1 cellular context compared by ENCODE assay signal in the genomic region with DNA sequence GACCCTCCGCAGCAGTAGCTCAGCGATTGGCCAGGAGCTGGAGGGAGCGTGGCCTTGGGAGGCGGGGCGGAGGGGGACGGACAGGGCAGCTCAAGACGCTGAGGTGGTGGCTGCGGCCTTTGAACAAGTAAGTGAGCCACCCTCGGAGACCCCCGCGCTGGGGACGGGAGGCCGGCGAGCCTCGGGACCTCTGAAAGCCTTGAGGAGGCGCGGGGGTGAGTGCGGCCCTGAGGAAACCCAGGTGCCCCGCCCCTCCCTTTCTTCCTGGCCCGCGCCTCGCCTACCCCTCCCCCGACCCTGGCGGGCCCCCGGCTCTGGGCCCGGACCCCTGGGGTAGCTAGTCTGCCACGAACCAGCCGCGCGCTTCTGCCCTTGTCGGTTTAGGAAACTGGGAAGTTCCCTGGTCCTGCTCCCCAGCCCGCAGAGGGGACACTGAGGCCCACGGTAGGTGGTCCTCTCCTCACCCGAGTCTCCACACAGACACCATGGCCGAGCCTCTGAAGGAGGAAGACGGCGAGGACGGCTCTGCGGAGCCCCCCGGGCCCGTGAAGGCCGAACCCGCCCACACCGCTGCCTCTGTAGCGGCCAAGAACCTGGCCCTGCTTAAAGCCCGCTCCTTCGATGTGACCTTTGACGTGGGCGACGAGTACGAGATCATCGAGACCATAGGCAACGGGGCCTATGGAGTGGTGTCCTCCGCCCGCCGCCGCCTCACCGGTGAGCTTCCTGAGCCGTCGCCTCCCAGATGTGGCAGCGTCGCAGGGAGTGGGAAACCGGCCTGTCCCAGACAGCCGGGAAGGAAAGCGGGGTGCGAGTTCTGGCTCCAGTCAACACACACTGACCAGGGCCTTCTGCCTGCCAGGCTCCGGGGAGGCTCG.
TF ChIP-seq lines count a peak whose summit lies in the region.

MAPK7 (plus strand) TSS at position 83 of the 878 bp plus-strand sequence; CDS start at position 486, 403 bp downstream.

TF ChIP-seq in SK-N-SH, 30 proteins besides CTCF, POLR2A, EP300 and RAD21 (continued from another document):
- TF ChIP-seq, protein P1, sequence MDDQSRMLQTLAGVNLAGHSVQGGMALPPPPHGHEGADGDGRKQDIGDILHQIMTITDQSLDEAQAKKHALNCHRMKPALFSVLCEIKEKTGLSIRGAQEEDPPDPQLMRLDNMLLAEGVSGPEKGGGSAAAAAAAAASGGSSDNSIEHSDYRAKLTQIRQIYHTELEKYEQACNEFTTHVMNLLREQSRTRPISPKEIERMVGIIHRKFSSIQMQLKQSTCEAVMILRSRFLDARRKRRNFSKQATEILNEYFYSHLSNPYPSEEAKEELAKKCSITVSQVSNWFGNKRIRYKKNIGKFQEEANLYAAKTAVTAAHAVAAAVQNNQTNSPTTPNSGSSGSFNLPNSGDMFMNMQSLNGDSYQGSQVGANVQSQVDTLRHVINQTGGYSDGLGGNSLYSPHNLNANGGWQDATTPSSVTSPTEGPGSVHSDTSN (IDR thresholded peaks at IDR 0.05): peak; percentile 53
- TF ChIP-seq RXRA (IDR thresholded peaks at IDR 0.05; ENCODE audit: borderline replicate concordance, low read depth) (no peak), CHD2 (IDR thresholded peaks at IDR 0.05; ENCODE audit: low read length, partially characterized antibody) (peak; percentile 16)
